ENCODE assay signal across 1 cellular context in the genomic region with DNA sequence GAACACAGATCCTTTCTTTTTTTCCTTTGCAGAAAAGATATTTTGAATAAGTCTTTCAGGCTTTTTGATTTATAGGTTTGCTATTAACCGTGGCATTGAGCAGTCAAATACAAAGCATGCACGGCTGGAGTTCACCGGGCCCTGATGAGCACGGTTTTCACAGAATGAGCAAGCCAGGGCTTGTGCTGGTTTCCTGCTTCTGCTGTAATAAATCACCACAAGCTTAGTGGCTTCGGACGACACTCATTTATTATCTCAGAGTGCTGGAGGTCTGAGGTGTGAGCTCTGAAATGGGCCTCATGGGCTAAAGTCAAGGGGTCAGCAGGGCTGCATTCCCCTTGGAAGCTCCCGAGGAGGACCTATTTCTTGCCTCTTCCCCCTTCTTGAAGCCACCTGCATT.
TF ChIP-seq lines count a peak whose summit lies in the region.

No MANE protein-coding gene starts in this region.

TF ChIP-seq in GM12878, 131 proteins besides CTCF, POLR2A, EP300 and RAD21 (continued from another document and continues in another):
- no peak for TF ChIP-seq REST (IDR thresholded peaks at IDR 0.05; ENCODE audit: low read depth, low read length)
- TF ChIP-seq SMAD5 (IDR thresholded peaks at IDR 0.05; ENCODE audit: low read depth): no peak
- TF ChIP-seq, protein P1, sequence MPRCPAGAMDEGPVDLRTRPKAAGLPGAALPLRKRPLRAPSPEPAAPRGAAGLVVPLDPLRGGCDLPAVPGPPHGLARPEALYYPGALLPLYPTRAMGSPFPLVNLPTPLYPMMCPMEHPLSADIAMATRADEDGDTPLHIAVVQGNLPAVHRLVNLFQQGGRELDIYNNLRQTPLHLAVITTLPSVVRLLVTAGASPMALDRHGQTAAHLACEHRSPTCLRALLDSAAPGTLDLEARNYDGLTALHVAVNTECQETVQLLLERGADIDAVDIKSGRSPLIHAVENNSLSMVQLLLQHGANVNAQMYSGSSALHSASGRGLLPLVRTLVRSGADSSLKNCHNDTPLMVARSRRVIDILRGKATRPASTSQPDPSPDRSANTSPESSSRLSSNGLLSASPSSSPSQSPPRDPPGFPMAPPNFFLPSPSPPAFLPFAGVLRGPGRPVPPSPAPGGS (IDR thresholded peaks at IDR 0.05; ENCODE audit: borderline replicate concordance, insufficient read depth, low read depth, low read length, poor library complexity, severe bottlenecking): peak; percentile 60
- TF ChIP-seq, protein P2, sequence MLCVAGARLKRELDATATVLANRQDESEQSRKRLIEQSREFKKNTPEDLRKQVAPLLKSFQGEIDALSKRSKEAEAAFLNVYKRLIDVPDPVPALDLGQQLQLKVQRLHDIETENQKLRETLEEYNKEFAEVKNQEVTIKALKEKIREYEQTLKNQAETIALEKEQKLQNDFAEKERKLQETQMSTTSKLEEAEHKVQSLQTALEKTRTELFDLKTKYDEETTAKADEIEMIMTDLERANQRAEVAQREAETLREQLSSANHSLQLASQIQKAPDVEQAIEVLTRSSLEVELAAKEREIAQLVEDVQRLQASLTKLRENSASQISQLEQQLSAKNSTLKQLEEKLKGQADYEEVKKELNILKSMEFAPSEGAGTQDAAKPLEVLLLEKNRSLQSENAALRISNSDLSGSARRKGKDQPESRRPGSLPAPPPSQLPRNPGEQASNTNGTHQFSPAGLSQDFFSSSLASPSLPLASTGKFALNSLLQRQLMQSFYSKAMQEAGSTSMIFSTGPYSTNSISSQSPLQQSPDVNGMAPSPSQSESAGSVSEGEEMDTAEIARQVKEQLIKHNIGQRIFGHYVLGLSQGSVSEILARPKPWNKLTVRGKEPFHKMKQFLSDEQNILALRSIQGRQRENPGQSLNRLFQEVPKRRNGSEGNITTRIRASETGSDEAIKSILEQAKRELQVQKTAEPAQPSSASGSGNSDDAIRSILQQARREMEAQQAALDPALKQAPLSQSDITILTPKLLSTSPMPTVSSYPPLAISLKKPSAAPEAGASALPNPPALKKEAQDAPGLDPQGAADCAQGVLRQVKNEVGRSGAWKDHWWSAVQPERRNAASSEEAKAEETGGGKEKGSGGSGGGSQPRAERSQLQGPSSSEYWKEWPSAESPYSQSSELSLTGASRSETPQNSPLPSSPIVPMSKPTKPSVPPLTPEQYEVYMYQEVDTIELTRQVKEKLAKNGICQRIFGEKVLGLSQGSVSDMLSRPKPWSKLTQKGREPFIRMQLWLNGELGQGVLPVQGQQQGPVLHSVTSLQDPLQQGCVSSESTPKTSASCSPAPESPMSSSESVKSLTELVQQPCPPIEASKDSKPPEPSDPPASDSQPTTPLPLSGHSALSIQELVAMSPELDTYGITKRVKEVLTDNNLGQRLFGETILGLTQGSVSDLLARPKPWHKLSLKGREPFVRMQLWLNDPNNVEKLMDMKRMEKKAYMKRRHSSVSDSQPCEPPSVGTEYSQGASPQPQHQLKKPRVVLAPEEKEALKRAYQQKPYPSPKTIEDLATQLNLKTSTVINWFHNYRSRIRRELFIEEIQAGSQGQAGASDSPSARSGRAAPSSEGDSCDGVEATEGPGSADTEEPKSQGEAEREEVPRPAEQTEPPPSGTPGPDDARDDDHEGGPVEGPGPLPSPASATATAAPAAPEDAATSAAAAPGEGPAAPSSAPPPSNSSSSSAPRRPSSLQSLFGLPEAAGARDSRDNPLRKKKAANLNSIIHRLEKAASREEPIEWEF (IDR thresholded peaks at IDR 0.05; ENCODE audit: insufficient replicate concordance, low read depth, low read length): no peak
- no peak for TF ChIP-seq ZNF274 (IDR thresholded peaks at IDR 0.05; ENCODE audit: insufficient read depth, insufficient read length)
- TF ChIP-seq PKNOX1 (IDR thresholded peaks at IDR 0.05): peak; percentile 50
- no peak for TF ChIP-seq BRCA1 (IDR thresholded peaks at IDR 0.05; ENCODE audit: low read depth, low read length)
- TF ChIP-seq, protein P3, sequence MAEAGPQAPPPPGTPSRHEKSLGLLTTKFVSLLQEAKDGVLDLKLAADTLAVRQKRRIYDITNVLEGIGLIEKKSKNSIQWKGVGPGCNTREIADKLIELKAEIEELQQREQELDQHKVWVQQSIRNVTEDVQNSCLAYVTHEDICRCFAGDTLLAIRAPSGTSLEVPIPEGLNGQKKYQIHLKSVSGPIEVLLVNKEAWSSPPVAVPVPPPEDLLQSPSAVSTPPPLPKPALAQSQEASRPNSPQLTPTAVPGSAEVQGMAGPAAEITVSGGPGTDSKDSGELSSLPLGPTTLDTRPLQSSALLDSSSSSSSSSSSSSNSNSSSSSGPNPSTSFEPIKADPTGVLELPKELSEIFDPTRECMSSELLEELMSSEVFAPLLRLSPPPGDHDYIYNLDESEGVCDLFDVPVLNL (IDR thresholded peaks at IDR 0.05; ENCODE audit: low read depth, low read length): no peak
- no peak for TF ChIP-seq LARP7 (IDR thresholded peaks at IDR 0.05)
- TF ChIP-seq SIX5 (IDR thresholded peaks at IDR 0.05; ENCODE audit: low read depth, low read length, severe bottlenecking): no peak
- TF ChIP-seq ZNF687 (IDR thresholded peaks at IDR 0.05): peak; percentile 68; the same call in 1 of the 2 replicates
- TF ChIP-seq RUNX3 (IDR thresholded peaks at IDR 0.05; ENCODE audit: low read length): peak; percentile 85
- TF ChIP-seq RFX5 (IDR thresholded peaks at IDR 0.05; ENCODE audit: low read depth, low read length): no peak
- no peak for TF ChIP-seq TBL1XR1 (IDR thresholded peaks at IDR 0.05; ENCODE audit: low read depth, low read length)
- TF ChIP-seq, protein P4, sequence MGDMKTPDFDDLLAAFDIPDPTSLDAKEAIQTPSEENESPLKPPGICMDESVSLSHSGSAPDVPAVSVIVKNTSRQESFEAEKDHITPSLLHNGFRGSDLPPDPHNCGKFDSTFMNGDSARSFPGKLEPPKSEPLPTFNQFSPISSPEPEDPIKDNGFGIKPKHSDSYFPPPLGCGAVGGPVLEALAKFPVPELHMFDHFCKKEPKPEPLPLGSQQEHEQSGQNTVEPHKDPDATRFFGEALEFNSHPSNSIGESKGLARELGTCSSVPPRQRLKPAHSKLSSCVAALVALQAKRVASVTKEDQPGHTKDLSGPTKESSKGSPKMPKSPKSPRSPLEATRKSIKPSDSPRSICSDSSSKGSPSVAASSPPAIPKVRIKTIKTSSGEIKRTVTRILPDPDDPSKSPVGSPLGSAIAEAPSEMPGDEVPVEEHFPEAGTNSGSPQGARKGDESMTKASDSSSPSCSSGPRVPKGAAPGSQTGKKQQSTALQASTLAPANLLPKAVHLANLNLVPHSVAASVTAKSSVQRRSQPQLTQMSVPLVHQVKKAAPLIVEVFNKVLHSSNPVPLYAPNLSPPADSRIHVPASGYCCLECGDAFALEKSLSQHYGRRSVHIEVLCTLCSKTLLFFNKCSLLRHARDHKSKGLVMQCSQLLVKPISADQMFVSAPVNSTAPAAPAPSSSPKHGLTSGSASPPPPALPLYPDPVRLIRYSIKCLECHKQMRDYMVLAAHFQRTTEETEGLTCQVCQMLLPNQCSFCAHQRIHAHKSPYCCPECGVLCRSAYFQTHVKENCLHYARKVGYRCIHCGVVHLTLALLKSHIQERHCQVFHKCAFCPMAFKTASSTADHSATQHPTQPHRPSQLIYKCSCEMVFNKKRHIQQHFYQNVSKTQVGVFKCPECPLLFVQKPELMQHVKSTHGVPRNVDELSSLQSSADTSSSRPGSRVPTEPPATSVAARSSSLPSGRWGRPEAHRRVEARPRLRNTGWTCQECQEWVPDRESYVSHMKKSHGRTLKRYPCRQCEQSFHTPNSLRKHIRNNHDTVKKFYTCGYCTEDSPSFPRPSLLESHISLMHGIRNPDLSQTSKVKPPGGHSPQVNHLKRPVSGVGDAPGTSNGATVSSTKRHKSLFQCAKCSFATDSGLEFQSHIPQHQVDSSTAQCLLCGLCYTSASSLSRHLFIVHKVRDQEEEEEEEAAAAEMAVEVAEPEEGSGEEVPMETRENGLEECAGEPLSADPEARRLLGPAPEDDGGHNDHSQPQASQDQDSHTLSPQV (IDR thresholded peaks at IDR 0.05): no peak
- TF ChIP-seq NBN (IDR thresholded peaks at IDR 0.05): peak; percentile 57; the same call in 1 of the 2 replicates
- TF ChIP-seq WRNIP1 (IDR thresholded peaks at IDR 0.05; ENCODE audit: borderline replicate concordance, low read depth, low read length): no peak
- no peak for TF ChIP-seq STAT3 (IDR thresholded peaks at IDR 0.05; ENCODE audit: low read depth, low read length)
- TF ChIP-seq, protein P5, sequence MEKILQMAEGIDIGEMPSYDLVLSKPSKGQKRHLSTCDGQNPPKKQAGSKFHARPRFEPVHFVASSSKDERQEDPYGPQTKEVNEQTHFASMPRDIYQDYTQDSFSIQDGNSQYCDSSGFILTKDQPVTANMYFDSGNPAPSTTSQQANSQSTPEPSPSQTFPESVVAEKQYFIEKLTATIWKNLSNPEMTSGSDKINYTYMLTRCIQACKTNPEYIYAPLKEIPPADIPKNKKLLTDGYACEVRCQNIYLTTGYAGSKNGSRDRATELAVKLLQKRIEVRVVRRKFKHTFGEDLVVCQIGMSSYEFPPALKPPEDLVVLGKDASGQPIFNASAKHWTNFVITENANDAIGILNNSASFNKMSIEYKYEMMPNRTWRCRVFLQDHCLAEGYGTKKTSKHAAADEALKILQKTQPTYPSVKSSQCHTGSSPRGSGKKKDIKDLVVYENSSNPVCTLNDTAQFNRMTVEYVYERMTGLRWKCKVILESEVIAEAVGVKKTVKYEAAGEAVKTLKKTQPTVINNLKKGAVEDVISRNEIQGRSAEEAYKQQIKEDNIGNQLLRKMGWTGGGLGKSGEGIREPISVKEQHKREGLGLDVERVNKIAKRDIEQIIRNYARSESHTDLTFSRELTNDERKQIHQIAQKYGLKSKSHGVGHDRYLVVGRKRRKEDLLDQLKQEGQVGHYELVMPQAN (conservative IDR thresholded peaks at IDR 0.05): no peak
- peak; percentile 67; the same call in 1 of the 2 replicates for TF ChIP-seq NFIC (IDR thresholded peaks at IDR 0.05; ENCODE audit: low read depth, low read length)
- TF ChIP-seq CEBPB (IDR thresholded peaks at IDR 0.05; ENCODE audit: borderline replicate concordance in 1 of 2, low read depth in 2 of 2, low read length in 2 of 2): no peak
